Comparison of ENCODE assay signal across 8 cellular contexts in genomic region chr19:40465025-40465780, GRCh38. TPM values are rescaled to one million over a fixed set of nuclear protein-coding genes. Genes with fewer than 3 reads are reported as not detected.
DNase-seq lines count a peak whose midpoint lies in the region; ATAC-seq lines count a peak whose summit lies in the region.

Gene BLVRB (minus strand): TSS chr19:40465745. CDS start chr19:40465688, 57 bp downstream.

- WGBS in trophoblast cell (ENCODE audit: extremely low coverage, insufficient coverage, insufficient read length): no CpG with 5 or more reads among the region's 32 CpGs

- peak within 1 kb of the TSS; percentile 6 for H3K4ac ChIP-seq in trophoblast cell (ENCODE audit: low read depth, low read length)

- intact Hi-C loops in activated T-helper 1 cell treated with anti-CD3 and anti-CD28 coated beads, Interleukin-12 subunit alpha, Interleukin-12 subunit beta, Interleukin-2, Interleukin-4 antibody, amounts not matched to agents 30 ng/mL and 10 ng/mL and 1 ng/mL, durations not matched to agents 14 hours and 24 hours and 36 hours (cut with micrococcal nuclease): loop anchor here (1.0 to 10.0 kb wide), 11 partner anchors 21 to 494 kb away; partner anchors contain the start of genes AKT2, C19orf47, COQ8B and ITPKC
- intact Hi-C loops in Right ventricle myocardium superior (cut with DNase I): no loop called here

- peak within 1 kb of the TSS; percentile 79 for H2BK12ac ChIP-seq in trophoblast cell (ENCODE audit: low read length)

- H3K9me3 Mint-ChIP-seq in activated T-helper 1 cell treated with anti-CD3 and anti-CD28 coated beads, Interleukin-12 subunit alpha, Interleukin-12 subunit beta, Interleukin-2, Interleukin-4 antibody, amounts not matched to agents 30 ng/mL and 10 ng/mL and 1 ng/mL, durations not matched to agents 14 hours and 24 hours and 36 hours: no peaks in the 10 kb centered on the region

- peak within 1 kb of the TSS; percentile 76 for H3K14ac ChIP-seq in trophoblast cell (ENCODE audit: low read length)

- peaks cover 27% of the 10 kb centered on the region for H3K27me3 Mint-ChIP-seq in activated T-helper 1 cell treated with anti-CD3 and anti-CD28 coated beads, Interleukin-12 subunit alpha, Interleukin-12 subunit beta, Interleukin-2, Interleukin-4 antibody, amounts not matched to agents 30 ng/mL and 10 ng/mL and 1 ng/mL, durations not matched to agents 14 hours and 24 hours and 36 hours (ENCODE audit: insufficient read depth)

- peak within 1 kb of the TSS; percentile 53 for H2AFZ ChIP-seq in trophoblast cell (ENCODE audit: insufficient read depth, low read length, poor library complexity)

- peaks cover 12% of the 10 kb centered on the region for H3K9me3 ChIP-seq in trophoblast cell (ENCODE audit: insufficient read depth, low read depth, low read length)

- H3K4me1 Mint-ChIP-seq in activated T-helper 1 cell treated with anti-CD3 and anti-CD28 coated beads, Interleukin-12 subunit alpha, Interleukin-12 subunit beta, Interleukin-2, Interleukin-4 antibody, amounts not matched to agents 30 ng/mL and 10 ng/mL and 1 ng/mL, durations not matched to agents 14 hours and 24 hours and 36 hours (ENCODE audit: low read depth): peaks cover 28% of the 10 kb centered on the region

- H4K12ac ChIP-seq in trophoblast cell (ENCODE audit: low read depth, low read length): peak within 1 kb of the TSS; percentile 81

- peak; percentile 32 for ATAC-seq in Right ventricle myocardium superior (ENCODE audit: poor library complexity)
- no peak for ATAC-seq in HG03025 (IDR thresholded peaks at IDR 0.05; ENCODE audit: low FRiP score, unreplicated experiment)
- ATAC-seq in HG03280 (IDR thresholded peaks at IDR 0.05; ENCODE audit: unreplicated experiment): no peak

- H3K18ac ChIP-seq in trophoblast cell (ENCODE audit: low read length): peak within 1 kb of the TSS; percentile 31

- peak within 1 kb of the TSS; percentile 75 for H2BK120ac ChIP-seq in trophoblast cell (ENCODE audit: insufficient read depth, low read length, poor library complexity)

- no peaks in the 10 kb centered on the region for H3K36me3 ChIP-seq in trophoblast cell (ENCODE audit: control insufficient read depth in 1 of 2, insufficient read depth in 2 of 2, low read length in 2 of 2)

- peak within 1 kb of the TSS; percentile 83 for H2AK5ac ChIP-seq in trophoblast cell (ENCODE audit: low read length)

- peaks cover 16% of the 10 kb centered on the region for H3K27me3 ChIP-seq in trophoblast cell (ENCODE audit: insufficient read depth, low read length)

- peak within 1 kb of the TSS; percentile 74 for H3K4me2 ChIP-seq in trophoblast cell (ENCODE audit: low read length)

- H2BK5ac ChIP-seq in trophoblast cell (ENCODE audit: low read depth, low read length, poor library complexity): peak within 1 kb of the TSS; percentile 50

- peak within 1 kb of the TSS; percentile 77 for H3K4me3 Mint-ChIP-seq in activated T-helper 1 cell treated with anti-CD3 and anti-CD28 coated beads, Interleukin-12 subunit alpha, Interleukin-12 subunit beta, Interleukin-2, Interleukin-4 antibody, amounts not matched to agents 30 ng/mL and 10 ng/mL and 1 ng/mL, durations not matched to agents 14 hours and 24 hours and 36 hours

- H3K23ac ChIP-seq in trophoblast cell (ENCODE audit: low read length): no peak within 1 kb of the TSS

- H3K4me3 ChIP-seq in trophoblast cell (ENCODE audit: low read depth, low read length): peak within 1 kb of the TSS; percentile 77

- H3K4me1 ChIP-seq in trophoblast cell (ENCODE audit: control insufficient read depth in 1 of 2, insufficient read depth in 2 of 2, low read length in 2 of 2): peaks cover 11 to 16% of the 10 kb centered on the region in 2 experiments

- H3K79me1 ChIP-seq in trophoblast cell (ENCODE audit: low read length): peaks cover 10% of the 10 kb centered on the region

- H3K27ac ChIP-seq in trophoblast cell (ENCODE audit: low read depth, low read length): peak within 1 kb of the TSS; percentile 26

- H3K27ac Mint-ChIP-seq in activated T-helper 1 cell treated with anti-CD3 and anti-CD28 coated beads, Interleukin-12 subunit alpha, Interleukin-12 subunit beta, Interleukin-2, Interleukin-4 antibody, amounts not matched to agents 30 ng/mL and 10 ng/mL and 1 ng/mL, durations not matched to agents 14 hours and 24 hours and 36 hours: peak within 1 kb of the TSS; percentile 92

- no peaks in the 10 kb centered on the region for H3K79me2 ChIP-seq in trophoblast cell (ENCODE audit: control insufficient read depth, insufficient read depth, low read length, poor library complexity)

- DNase-seq in stimulated activated CD4-positive, alpha-beta T cell treated with anti-CD3 and anti-CD28 coated beads, Interleukin-1b, Interleukin-23, amount 100 ng/mL, for 48 hours: peak; percentile 56
- DNase-seq in stimulated activated CD4-positive, alpha-beta T cell treated with anti-CD3 and anti-CD28 coated beads, Interleukin-4, amount 100 ng/mL, for 4 hours: no peak
- DNase-seq in MV-4-11 (lab: John Stamatoyannopoulos, UW): peak; percentile 99
- DNase-seq in activated T-helper 1 cell treated with anti-CD3 and anti-CD28 coated beads, Interleukin-12 subunit alpha, Interleukin-12 subunit beta, Interleukin-2, Interleukin-4 antibody, amounts not matched to agents 30 ng/mL and 10 ng/mL and 1 ng/mL, durations not matched to agents 14 hours and 24 hours and 36 hours (ENCODE audit: low spot score): peak; percentile 10
- DNase-seq in Right ventricle myocardium superior: no peak
- peak; percentile 52 to 61 for DNase-seq in trophoblast cell

- peaks cover 6% of the 10 kb centered on the region for H3K36me3 Mint-ChIP-seq in activated T-helper 1 cell treated with anti-CD3 and anti-CD28 coated beads, Interleukin-12 subunit alpha, Interleukin-12 subunit beta, Interleukin-2, Interleukin-4 antibody, amounts not matched to agents 30 ng/mL and 10 ng/mL and 1 ng/mL, durations not matched to agents 14 hours and 24 hours and 36 hours (ENCODE audit: low read depth)

- peak within 1 kb of the TSS; percentile 28 for H3K9ac ChIP-seq in trophoblast cell (ENCODE audit: low read length)

- H4K91ac ChIP-seq in trophoblast cell (ENCODE audit: low read depth, low read length): peak within 1 kb of the TSS; percentile 70

- H4K8ac ChIP-seq in trophoblast cell (ENCODE audit: low read depth, low read length): peak within 1 kb of the TSS; percentile 69

RNA-seq across cellular contexts. Expression of gene BLVRB, which starts in this region (rescaled TPM):
- total RNA-seq in activated T-helper 1 cell treated with anti-CD3 and anti-CD28 coated beads, Interleukin-12 subunit alpha, Interleukin-12 subunit beta, Interleukin-2, Interleukin-4 antibody, amounts not matched to agents 30 ng/mL and 10 ng/mL and 1 ng/mL, durations not matched to agents 14 hours and 24 hours and 36 hours: 6.1 and 8.2 TPM in 2 replicates
- 117 TPM for total RNA-seq in Right ventricle myocardium superior
- polyA plus RNA-seq in trophoblast cell (2013): 69.2 and 70.1 TPM in 2 replicates

Comparison
In these comparisons a context has a peak if more than half of its experiments do, and no peak if none do; other contexts are left out.
1. RNA of gene BLVRB (total RNA-seq): 117 TPM in Right ventricle myocardium superior (single experiment); 6.1 to 8.2 TPM in activated T-helper 1 cell treated with anti-CD3 and anti-CD28 coated beads, Interleukin-12 subunit alpha, Interleukin-12 subunit beta, Interleukin-2, Interleukin-4 antibody, amounts not matched to agents 30 ng/mL and 10 ng/mL and 1 ng/mL, durations not matched to agents 14 hours and 24 hours and 36 hours; every median in the first group is over 10 times any median in the second.
2. DNase-seq: peak in stimulated activated CD4-positive, alpha-beta T cell treated with anti-CD3 and anti-CD28 coated beads, Interleukin-1b, Interleukin-23, amount 100 ng/mL, for 48 hours (single experiment), MV-4-11 (single experiment), activated T-helper 1 cell treated with anti-CD3 and anti-CD28 coated beads, Interleukin-12 subunit alpha, Interleukin-12 subunit beta, Interleukin-2, Interleukin-4 antibody, amounts not matched to agents 30 ng/mL and 10 ng/mL and 1 ng/mL, durations not matched to agents 14 hours and 24 hours and 36 hours (single experiment) and trophoblast cell (2 of 2); none in stimulated activated CD4-positive, alpha-beta T cell treated with anti-CD3 and anti-CD28 coated beads, Interleukin-4, amount 100 ng/mL, for 4 hours (0 of 2) and Right ventricle myocardium superior (single experiment).